26 cellular contexts compared by ENCODE assay signal in genomic region chr5:54259090-54259489, GRCh38. TPM values are rescaled to one million over a fixed set of nuclear protein-coding genes. Genes with fewer than 3 reads are reported as not detected.
DNase-seq lines count a peak whose midpoint lies in the region; ATAC-seq and TF ChIP-seq lines count a peak whose summit lies in the region.
"Had no signal": no experiment of that assay in that cellular context is flagged by ENCODE, and none has a peak within 500 bp of the region (broad histone marks: within the 10 kb centered on the region; RNA-seq: fewer than 3 reads in every experiment).

No MANE protein-coding gene starts in this region.

- intact Hi-C loops in PC-3 (cut with micrococcal nuclease): no loop called here

- H4K20me1 ChIP-seq in PC-3 (ENCODE audit: low read length): no peaks in the 10 kb centered on the region

- H3K4me3 ChIP-seq in PC-3 (ENCODE audit: low read length) (no peak overlapping the region), epithelial cell of esophagus (ENCODE audit: low read length) (no peak overlapping the region)
- H3K4me3 ChIP-seq: dorsolateral prefrontal cortex, gastrocnemius medialis, GM23338, psoas muscle had no signal

- H3K27ac Mint-ChIP-seq in HFFc6 (no peak overlapping the region), nephron progenitor cell (peak overlapping the region; percentile 12)
- H3K27ac Mint-ChIP-seq: activated CD8-positive, alpha-beta T cell treated with anti-CD3 and anti-CD28 coated beads, Interleukin-2, amount 10 ng/mL, durations not matched to agents 7 days and 5 days had no signal

- H3K9me3 Mint-ChIP-seq in HFFc6: no peaks in the 10 kb centered on the region
- H3K9me3 Mint-ChIP-seq in nephron progenitor cell: no peaks in the 10 kb centered on the region
- H3K9me3 Mint-ChIP-seq: GM23338 had no signal

- CTCF ChIA-PET in PC-3 (lab: Charles Lee): interaction anchor here (1.1 kb wide), 1 partner anchor 15 kb away, joined by 3 read pairs; no protein-coding TSS in a partner anchor

- H3K27ac ChIP-seq in PC-3 (ENCODE audit: low read length): no peak overlapping the region
- H3K27ac ChIP-seq: dorsolateral prefrontal cortex, epithelial cell of prostate, gastrocnemius medialis, KMS-11, neutrophil, psoas muscle had no signal

- no peak overlapping the region for H2AFZ ChIP-seq in PC-3 (ENCODE audit: low read length)
- H2AFZ ChIP-seq: GM23338 had no signal

- peaks cover 7% of the 10 kb centered on the region; the same call in 1 of the 2 replicates for H3K4me1 ChIP-seq in PC-3 (ENCODE audit: insufficient read depth, low read length)

- H3K27me3 ChIP-seq in PC-3 (ENCODE audit: low read length): no peaks in the 10 kb centered on the region
- H3K27me3 ChIP-seq: dorsolateral prefrontal cortex, gastrocnemius medialis, neutrophil had no signal

- H3K79me2 ChIP-seq in PC-3 (ENCODE audit: low read length): no peaks in the 10 kb centered on the region

- ATAC-seq in PC-3: peak; percentile 64
- ATAC-seq in GM18867 (IDR thresholded peaks at IDR 0.05; ENCODE audit: unreplicated experiment): no peak
- ATAC-seq in HG03520 (IDR thresholded peaks at IDR 0.05; ENCODE audit: unreplicated experiment): no peak
- ATAC-seq in HG03097 (IDR thresholded peaks at IDR 0.05; ENCODE audit: low FRiP score, unreplicated experiment): no peak
- ATAC-seq: activated CD8-positive, alpha-beta T cell treated with anti-CD3 and anti-CD28 coated beads, Interleukin-2, amount 10 ng/mL, durations not matched to agents 7 days and 5 days; gastrocnemius medialis; GM23338; psoas muscle; Right ventricle myocardium inferior had no signal

- peaks cover 28% of the 10 kb centered on the region for H3K4me1 Mint-ChIP-seq in HFFc6 (ENCODE audit: low read depth)
- H3K4me1 Mint-ChIP-seq in nephron progenitor cell: peaks cover 36% of the 10 kb centered on the region

- H3K9ac ChIP-seq in PC-3 (ENCODE audit: low read length): no peak overlapping the region
- H3K9ac ChIP-seq: KMS-11 had no signal

- no peaks in the 10 kb centered on the region for H3K9me2 ChIP-seq in PC-3 (replicated peaks; ENCODE audit: low read length)

- H3K4me3 Mint-ChIP-seq in HFFc6: no peak overlapping the region
- H3K4me3 Mint-ChIP-seq in nephron progenitor cell: no peak overlapping the region
- H3K4me3 Mint-ChIP-seq: activated CD8-positive, alpha-beta T cell treated with anti-CD3 and anti-CD28 coated beads, Interleukin-2, amount 10 ng/mL, durations not matched to agents 7 days and 5 days; CD4-positive, CD25-positive, alpha-beta regulatory T cell; GM23338 had no signal

- no peak for TF ChIP-seq CTCF in HFFc6 (IDR thresholded peaks at IDR 0.05)
- no peak for TF ChIP-seq CTCF in PC-3 (conservative IDR thresholded peaks at IDR 0.05; ENCODE audit: low read depth, low read length)
- no peak for TF ChIP-seq CTCF in epithelial cell of esophagus (IDR thresholded peaks at IDR 0.05; ENCODE audit: insufficient read depth, low read depth, low read length, missing control alignments)
- TF ChIP-seq CTCF in nephron progenitor cell (IDR thresholded peaks at IDR 0.05): no peak

- no peaks in the 10 kb centered on the region for H3K9me3 ChIP-seq in PC-3 (ENCODE audit: low read length)
- H3K9me3 ChIP-seq: gastrocnemius medialis, neutrophil, psoas muscle had no signal

- DNase-seq in HFFc6 (peak; percentile 16), PC-3 (peak; percentile 46), epithelial cell of esophagus (ENCODE audit: low read depth) (peak; percentile 27), nephron progenitor cell (no peak)
- DNase-seq: activated CD4-positive, CD25-positive, alpha-beta regulatory T cell treated with anti-CD3 and anti-CD28 coated beads, Interleukin-2, amount 50 U/mL, for 72 hours; activated CD8-positive, alpha-beta T cell treated with anti-CD3 and anti-CD28 coated beads, Interleukin-2, amount 10 ng/mL, durations not matched to agents 7 days and 5 days; amygdala; CD4-positive, CD25-positive, alpha-beta regulatory T cell; central memory CD4-positive, alpha-beta T cell; DMS 273 treated with DMSO at 0.1 percent for 48 hours; dorsolateral prefrontal cortex; gastrocnemius medialis; kidney; NCI-H1694 treated with DMSO at 0.1 percent for 48 hours; psoas muscle; small intestine; stimulated activated CD4-positive, alpha-beta T cell treated with anti-CD3 and anti-CD28 coated beads, Interleukin-2, amount 100 ng/mL, for 24 hours; stimulated activated naive CD4-positive, alpha-beta T cell had no signal

- POLR2A ChIA-PET in PC-3 (lab: Charles Lee; ENCODE audit: unreplicated experiment): no interaction called here

- no peaks in the 10 kb centered on the region for H3F3A ChIP-seq in PC-3 (ENCODE audit: low read length, unreplicated experiment)

- no peak overlapping the region for H3K4me2 ChIP-seq in PC-3 (ENCODE audit: low read length)
- H3K4me2 ChIP-seq: GM23338, KMS-11 had no signal

- no peaks in the 10 kb centered on the region for H3K27me3 Mint-ChIP-seq in HFFc6 (ENCODE audit: insufficient read depth)
- H3K27me3 Mint-ChIP-seq in nephron progenitor cell (ENCODE audit: low read depth, poor library complexity): peaks cover 3% of the 10 kb centered on the region
- H3K27me3 Mint-ChIP-seq: CD4-positive, CD25-positive, alpha-beta regulatory T cell had no signal

- BruUV-seq in PC-3 (replicated peaks; lab: Mats Ljungman, UMichigan): no TSS peak

- no peaks in the 10 kb centered on the region for H3K36me3 Mint-ChIP-seq in HFFc6 (ENCODE audit: low read depth)
- peaks cover 10% of the 10 kb centered on the region for H3K36me3 Mint-ChIP-seq in nephron progenitor cell (ENCODE audit: low read depth)
- H3K36me3 Mint-ChIP-seq: CD4-positive, CD25-positive, alpha-beta regulatory T cell had no signal

- H3K36me3 ChIP-seq in PC-3 (ENCODE audit: low read depth, low read length): no peaks in the 10 kb centered on the region
- H3K36me3 ChIP-seq: gastrocnemius medialis, neutrophil had no signal

RNA-seq across cellular contexts. Expression of gene ARL15, which starts 51.3 kb away (rescaled TPM):
- total RNA-seq in HFFc6 (2021; fragmentation: NEBNext Ultra II Directional; extraction: Animal tissue kit (Norgen Biotek cat#: 25700)): 10 to 100 TPM in 5 of 6 experiments, 1 to 10 TPM in 1; 9.8 to 16.0 (median 13.4) TPM
- 6.0 and 6.9 TPM in 2 replicates for total RNA-seq in PC-3 (2014; rRNA removed)
